Comparison of ENCODE assay signal across 7 cellular contexts in genomic region chr1:234675561-234675960, GRCh38.
DNase-seq lines count a peak whose midpoint lies in the region; ATAC-seq and TF ChIP-seq lines count a peak whose summit lies in the region.

No MANE protein-coding gene starts in this region.

- TF ChIP-seq CTCF in GM23338 (conservative IDR thresholded peaks at IDR 0.05; ENCODE audit: low read depth in 2 of 2) = no peak
- no peak for TF ChIP-seq CTCF in OCI-LY3 (IDR thresholded peaks at IDR 0.05; ENCODE audit: low read depth, low read length)
- TF ChIP-seq CTCF in glutamatergic neuron (IDR thresholded peaks at IDR 0.05; ENCODE audit: partially characterized antibody, unreplicated experiment) = no peak
- no peak for TF ChIP-seq CTCF in gastrocnemius medialis (IDR thresholded peaks at IDR 0.05 in 4 of 5, conservative IDR thresholded peaks at IDR 0.05 in 1 of 5)

- H3K4me2 ChIP-seq in GM23338 (peak overlapping the region; percentile 78; the same call in 1 of the 2 replicates), OCI-LY3 (ENCODE audit: low read length) (peak overlapping the region; percentile 69)

- H3K9me2 ChIP-seq in GM23338 (ENCODE audit: insufficient read depth) = no peaks in the 10 kb centered on the region

- H3K9me3 Mint-ChIP-seq in GM23338 (no peaks in the 10 kb centered on the region), glutamatergic neuron (ENCODE audit: unreplicated experiment) (no peaks in the 10 kb centered on the region)

- H3K4me3 ChIP-seq in GM23338 = peak overlapping the region; percentile 49
- H3K4me3 ChIP-seq in OCI-LY3 (ENCODE audit: low read length) = peak overlapping the region; percentile 75
- H3K4me3 ChIP-seq in gastrocnemius medialis = peak overlapping the region; percentile 36 to 57 (median 56)

- H3K4me3 Mint-ChIP-seq in GM23338 (peak overlapping the region; percentile 69; the same call in 2 of the 3 replicates), glutamatergic neuron (ENCODE audit: unreplicated experiment) (peak overlapping the region; percentile 50)

- in situ Hi-C loops in gastrocnemius medialis (cut with MboI; ENCODE audit: low sequenced_read_pairs in 4 of 4) (no loop called here), KBM-7 (cut with MboI; ENCODE audit: low pct_unique_long_range_greater_than_20kb, low sequenced_read_pairs) (no loop called here)

- no peaks in the 10 kb centered on the region for H3K36me3 Mint-ChIP-seq in GM23338 (ENCODE audit: low read depth)
- H3K36me3 Mint-ChIP-seq in glutamatergic neuron (ENCODE audit: unreplicated experiment) = no peaks in the 10 kb centered on the region

- intact Hi-C loops in gastrocnemius medialis (cut with DNase I; ENCODE audit: low total_unique reads) = no loop called here

- no peak for TF ChIP-seq POLR2A in gastrocnemius medialis (IDR thresholded peaks at IDR 0.05)

- H3K27me3 Mint-ChIP-seq in GM23338 (ENCODE audit: insufficient read depth, low read depth, poor library complexity) = no peaks in the 10 kb centered on the region
- peaks cover 4% of the 10 kb centered on the region for H3K27me3 Mint-ChIP-seq in glutamatergic neuron (ENCODE audit: unreplicated experiment)

- peak overlapping the region; percentile 54; the same call in 1 of the 2 replicates for H3K9ac ChIP-seq in OCI-LY3 (ENCODE audit: low read length)

- no peaks in the 10 kb centered on the region for H3K36me3 ChIP-seq in GM23338 (ENCODE audit: insufficient read depth)
- no peaks in the 10 kb centered on the region for H3K36me3 ChIP-seq in OCI-LY3 (replicated peaks; ENCODE audit: low read depth, low read length)
- no peaks in the 10 kb centered on the region for H3K36me3 ChIP-seq in gastrocnemius medialis

- H3K27me3 ChIP-seq in GM23338 (ENCODE audit: insufficient read depth) = no peaks in the 10 kb centered on the region
- no peaks in the 10 kb centered on the region; the same call in 1 of the 2 replicates for H3K27me3 ChIP-seq in OCI-LY3 (ENCODE audit: low read depth, low read length)
- no peaks in the 10 kb centered on the region for H3K27me3 ChIP-seq in gastrocnemius medialis

- H3K9me3 ChIP-seq in OCI-LY3 (ENCODE audit: insufficient read depth, low read length) (no peaks in the 10 kb centered on the region), gastrocnemius medialis (no peaks in the 10 kb centered on the region)

- peaks cover 4% of the 10 kb centered on the region; the same call in 1 of the 2 replicates for H3K4me1 ChIP-seq in GM23338 (ENCODE audit: insufficient read depth)
- peaks cover 24% of the 10 kb centered on the region for H3K4me1 ChIP-seq in OCI-LY3 (ENCODE audit: low read length)
- peaks cover 6 to 8% of the 10 kb centered on the region in 2 donors for H3K4me1 ChIP-seq in gastrocnemius medialis

- H3K4me1 Mint-ChIP-seq in GM23338 = peaks cover 5% of the 10 kb centered on the region; the same call in 2 of the 3 replicates
- peaks cover 23% of the 10 kb centered on the region for H3K4me1 Mint-ChIP-seq in glutamatergic neuron (ENCODE audit: low read depth, unreplicated experiment)

- H3K27ac ChIP-seq in GM23338 (ENCODE audit: low read depth) (no peak overlapping the region), OCI-LY3 (ENCODE audit: low read length) (no peak overlapping the region), gastrocnemius medialis (peak overlapping the region; percentile 65 to 84 (median 78))

- H3K27ac Mint-ChIP-seq in GM23338 = no peak overlapping the region
- peak overlapping the region; percentile 80 for H3K27ac Mint-ChIP-seq in glutamatergic neuron (ENCODE audit: unreplicated experiment)

- H4K20me1 ChIP-seq in GM23338 (replicated peaks; ENCODE audit: insufficient read depth) = no peaks in the 10 kb centered on the region
- H4K20me1 ChIP-seq in OCI-LY3 (ENCODE audit: insufficient read depth, low read length) = no peaks in the 10 kb centered on the region

- peak overlapping the region; percentile 72 for H2AFZ ChIP-seq in GM23338
- H2AFZ ChIP-seq in OCI-LY3 (ENCODE audit: low read depth, low read length) = peak overlapping the region; percentile 97

- ATAC-seq in GM23338 (no peak), gastrocnemius medialis (peak; percentile 14 to 26)

- H3K79me2 ChIP-seq in GM23338 (replicated peaks; ENCODE audit: insufficient read depth) (no peaks in the 10 kb centered on the region), OCI-LY3 (ENCODE audit: low read length) (no peaks in the 10 kb centered on the region)

- no peaks in the 10 kb centered on the region for H3F3A ChIP-seq in GM23338 (replicated peaks; ENCODE audit: low read depth)

- DNase-seq in GM23338 (ENCODE audit: low spot score) (no peak), glutamatergic neuron (no peak), gastrocnemius medialis (no peak), KBM-7 (no peak), AG08396 (ENCODE audit: low spot score) (no peak)
- no peak for DNase-seq in stimulated activated CD4-positive, alpha-beta T cell treated with anti-CD3 and anti-CD28 coated beads, Interleukin-4, amount 100 ng/mL, for 1 hour

TF ChIP-seq in GM23338, 12 proteins besides CTCF, POLR2A, EP300 and RAD21 (continues in another document):
- TF ChIP-seq JUNB (IDR thresholded peaks at IDR 0.05; ENCODE audit: unreplicated experiment) = no peak
- no peak for TF ChIP-seq CREB1 (CRISPR knock-in tag; IDR thresholded peaks at IDR 0.05; ENCODE audit: low read depth)
- no peak for TF ChIP-seq EZH2 (IDR thresholded peaks at IDR 0.05; ENCODE audit: low read depth, unreplicated experiment)
- no peak for TF ChIP-seq EZH2phosphoT487 (IDR thresholded peaks at IDR 0.05; ENCODE audit: unreplicated experiment)
- no peak for TF ChIP-seq NANOG (IDR thresholded peaks at IDR 0.05; ENCODE audit: borderline replicate concordance)
- TF ChIP-seq STAT1 (IDR thresholded peaks at IDR 0.05; ENCODE audit: unreplicated experiment) = no peak
- TF ChIP-seq, protein P1, sequence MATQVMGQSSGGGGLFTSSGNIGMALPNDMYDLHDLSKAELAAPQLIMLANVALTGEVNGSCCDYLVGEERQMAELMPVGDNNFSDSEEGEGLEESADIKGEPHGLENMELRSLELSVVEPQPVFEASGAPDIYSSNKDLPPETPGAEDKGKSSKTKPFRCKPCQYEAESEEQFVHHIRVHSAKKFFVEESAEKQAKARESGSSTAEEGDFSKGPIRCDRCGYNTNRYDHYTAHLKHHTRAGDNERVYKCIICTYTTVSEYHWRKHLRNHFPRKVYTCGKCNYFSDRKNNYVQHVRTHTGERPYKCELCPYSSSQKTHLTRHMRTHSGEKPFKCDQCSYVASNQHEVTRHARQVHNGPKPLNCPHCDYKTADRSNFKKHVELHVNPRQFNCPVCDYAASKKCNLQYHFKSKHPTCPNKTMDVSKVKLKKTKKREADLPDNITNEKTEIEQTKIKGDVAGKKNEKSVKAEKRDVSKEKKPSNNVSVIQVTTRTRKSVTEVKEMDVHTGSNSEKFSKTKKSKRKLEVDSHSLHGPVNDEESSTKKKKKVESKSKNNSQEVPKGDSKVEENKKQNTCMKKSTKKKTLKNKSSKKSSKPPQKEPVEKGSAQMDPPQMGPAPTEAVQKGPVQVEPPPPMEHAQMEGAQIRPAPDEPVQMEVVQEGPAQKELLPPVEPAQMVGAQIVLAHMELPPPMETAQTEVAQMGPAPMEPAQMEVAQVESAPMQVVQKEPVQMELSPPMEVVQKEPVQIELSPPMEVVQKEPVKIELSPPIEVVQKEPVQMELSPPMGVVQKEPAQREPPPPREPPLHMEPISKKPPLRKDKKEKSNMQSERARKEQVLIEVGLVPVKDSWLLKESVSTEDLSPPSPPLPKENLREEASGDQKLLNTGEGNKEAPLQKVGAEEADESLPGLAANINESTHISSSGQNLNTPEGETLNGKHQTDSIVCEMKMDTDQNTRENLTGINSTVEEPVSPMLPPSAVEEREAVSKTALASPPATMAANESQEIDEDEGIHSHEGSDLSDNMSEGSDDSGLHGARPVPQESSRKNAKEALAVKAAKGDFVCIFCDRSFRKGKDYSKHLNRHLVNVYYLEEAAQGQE (IDR thresholded peaks at IDR 0.05; ENCODE audit: unreplicated experiment) = no peak

Comparison
In these comparisons a context has a peak if more than half of its experiments do, and no peak if none do; other contexts are left out.
1. H3K27ac ChIP-seq: peak in gastrocnemius medialis (4 of 4); none in GM23338 (single experiment) and OCI-LY3 (single experiment).
2. Peak in every context shown above with its lines, with median percentiles within 50 percentile points of each other: H3K4me3 ChIP-seq.